Comparison of ENCODE assay signal across 1 cellular context in genomic region chr19:49479975-49480628, GRCh38.
TF ChIP-seq lines count a peak whose summit lies in the region.

No MANE protein-coding gene starts in this region.

TF ChIP-seq in K562, 482 proteins besides CTCF, POLR2A, EP300 and RAD21:
- TF ChIP-seq ZFP36 (IDR thresholded peaks at IDR 0.05; ENCODE audit: low read depth, low read length, partially characterized antibody) (peak; percentile 44), MXD1 (CRISPR knock-in tag; IDR thresholded peaks at IDR 0.05; ENCODE audit: borderline replicate concordance, poor library complexity, severe bottlenecking) (no peak), BCOR (IDR thresholded peaks at IDR 0.05) (peak; percentile 90), PCBP1 (IDR thresholded peaks at IDR 0.05; ENCODE audit: low read depth, low read length, poor library complexity, severe bottlenecking) (peak; percentile 34), MECOM (CRISPR knock-in tag; IDR thresholded peaks at IDR 0.05) (no peak), KDM1A (IDR thresholded peaks at IDR 0.05) (peak; percentile 53 to 75), RBM25 (IDR thresholded peaks at IDR 0.05; ENCODE audit: low read depth, low read length, severe bottlenecking) (peak; percentile 65), NCOA1 (IDR thresholded peaks at IDR 0.05; ENCODE audit: low read depth) (no peak)
TF ChIP-seq in K562: peak in this region for 5.
